Comparison of ENCODE assay signal across 11 cellular contexts in genomic region chrX:25721564-25721963, GRCh38.
A peak's percentile ranks its signal among the peaks of the same experiment; 100 is the strongest.
DNase-seq lines count a peak whose midpoint lies in the region; ATAC-seq and TF ChIP-seq lines count a peak whose summit lies in the region.
"Had no signal": no experiment of that assay in that cellular context is flagged by ENCODE, and none has a peak within 500 bp of the region (broad histone marks: within the 10 kb centered on the region; RNA-seq: fewer than 3 reads in every experiment).

No MANE protein-coding gene starts in this region.

- H3K27me3 Mint-ChIP-seq in activated naive CD4-positive, alpha-beta T cell treated with anti-CD3 and anti-CD28 coated beads for 36 hours (ENCODE audit: low read depth) = no peaks in the 10 kb centered on the region

- H3K4me1 Mint-ChIP-seq in activated naive CD4-positive, alpha-beta T cell treated with anti-CD3 and anti-CD28 coated beads for 36 hours (ENCODE audit: low read depth) = no peaks in the 10 kb centered on the region

- H3F3A ChIP-seq in PC-9 (ENCODE audit: insufficient read depth, low read depth) = no peaks in the 10 kb centered on the region

- H3K9me3 ChIP-seq in A673 (ENCODE audit: low read depth, low read length, poor library complexity, severe bottlenecking) (no peaks in the 10 kb centered on the region), PC-9 (ENCODE audit: insufficient read depth, low read depth) (no peaks in the 10 kb centered on the region)
- H3K9me3 ChIP-seq: SJSA1 had no signal

- POLR2A ChIA-PET in A673 (lab: Charles Lee; ENCODE audit: low non-redundant PET) = no interaction called here
- POLR2A ChIA-PET in PC-9 (lab: Charles Lee; ENCODE audit: unreplicated experiment) = no interaction called here

- no peaks in the 10 kb centered on the region for H3K9me2 ChIP-seq in PC-9 (ENCODE audit: insufficient read depth)

- no peaks in the 10 kb centered on the region for H3K79me2 ChIP-seq in PC-9 (ENCODE audit: low read depth)

- H3K27ac ChIP-seq in A673 (ENCODE audit: low read depth, low read length, poor library complexity, severe bottlenecking) (no peak overlapping the region), PC-9 (no peak overlapping the region), foreskin keratinocyte (no peak overlapping the region)
- H3K27ac ChIP-seq: SJSA1 had no signal

- H2AFZ ChIP-seq in PC-9 = no peak overlapping the region

- no peak overlapping the region for H3K27ac Mint-ChIP-seq in activated naive CD4-positive, alpha-beta T cell treated with anti-CD3 and anti-CD28 coated beads for 36 hours
- H3K27ac Mint-ChIP-seq: activated T-cell treated with anti-CD3 and anti-CD28 coated beads, Interleukin-2, amount 50 U/mL, for 72 hours had no signal

- no peaks in the 10 kb centered on the region for H4K20me1 ChIP-seq in PC-9 (ENCODE audit: insufficient read depth)

- CTCF ChIA-PET in A673 (lab: Charles Lee) = no interaction called here
- CTCF ChIA-PET in PC-9 (lab: Charles Lee) = no interaction called here
- CTCF ChIA-PET in activated naive CD4-positive, alpha-beta T cell treated with anti-CD3 and anti-CD28 coated beads for 36 hours (lab: Charles Lee) = no interaction called here

- no peak overlapping the region for H3K4me3 ChIP-seq in A673 (ENCODE audit: low read depth, low read length, poor library complexity, severe bottlenecking)
- no peak overlapping the region for H3K4me3 ChIP-seq in PC-9
- H3K4me3 ChIP-seq: SJSA1 had no signal

- H3K27me3 ChIP-seq in A673 (replicated peaks; ENCODE audit: insufficient read depth, low read depth, low read length, poor library complexity) (peaks cover 13% of the 10 kb centered on the region), PC-9 (ENCODE audit: insufficient read depth, low read depth) (no peaks in the 10 kb centered on the region), foreskin keratinocyte (no peaks in the 10 kb centered on the region)
- H3K27me3 ChIP-seq: SJSA1 had no signal

- no peaks in the 10 kb centered on the region for H3K9me3 Mint-ChIP-seq in activated naive CD4-positive, alpha-beta T cell treated with anti-CD3 and anti-CD28 coated beads for 36 hours
- H3K9me3 Mint-ChIP-seq: activated T-cell treated with anti-CD3 and anti-CD28 coated beads, Interleukin-2, amount 50 U/mL, for 72 hours had no signal

- no peak overlapping the region for H3K4me2 ChIP-seq in PC-9

- ATAC-seq in foreskin keratinocyte = no peak
- ATAC-seq: activated T-cell treated with anti-CD3 and anti-CD28 coated beads, Interleukin-2, amount 50 U/mL, for 72 hours had no signal

- intact Hi-C loops in A673 (cut with micrococcal nuclease; ENCODE audit: unreplicated experiment) (loop anchor here (1.0 kb wide), 1 partner anchor 248 kb away; no protein-coding TSS in a partner anchor), PC-9 (cut with micrococcal nuclease; ENCODE audit: unreplicated experiment) (no loop called here)
- intact Hi-C loops in activated naive CD4-positive, alpha-beta T cell treated with anti-CD3 and anti-CD28 coated beads for 36 hours (cut with micrococcal nuclease) = no loop called here

- H3K4me3 Mint-ChIP-seq in activated naive CD4-positive, alpha-beta T cell treated with anti-CD3 and anti-CD28 coated beads for 36 hours = no peak overlapping the region
- H3K4me3 Mint-ChIP-seq: activated T-cell treated with anti-CD3 and anti-CD28 coated beads, Interleukin-2, amount 50 U/mL, for 72 hours had no signal

- BruUV-seq in A673 (replicated peaks; lab: Mats Ljungman, UMichigan) = no TSS peak
- BruUV-seq in PC-9 (replicated peaks; lab: Mats Ljungman, UMichigan) = no TSS peak

- peak; percentile 73 for TF ChIP-seq CTCF in A673 (conservative IDR thresholded peaks at IDR 0.05; ENCODE audit: low read depth, low read length)
- TF ChIP-seq CTCF in GM12872 (IDR thresholded peaks at IDR 0.05; ENCODE audit: insufficient read depth, low read depth, low read length) = peak; percentile 21; the same call in 1 of the 3 replicates
- peak; percentile 55 for TF ChIP-seq CTCF in PC-9 (conservative IDR thresholded peaks at IDR 0.05)
- peak; percentile 46 for TF ChIP-seq CTCF in foreskin keratinocyte (conservative IDR thresholded peaks at IDR 0.05)

- no peaks in the 10 kb centered on the region for H3K4me1 ChIP-seq in A673 (ENCODE audit: insufficient read depth, low read length, poor library complexity, severe bottlenecking)
- no peaks in the 10 kb centered on the region for H3K4me1 ChIP-seq in PC-9 (replicated peaks; ENCODE audit: insufficient read depth)
- no peaks in the 10 kb centered on the region for H3K4me1 ChIP-seq in foreskin keratinocyte
- H3K4me1 ChIP-seq: SJSA1 had no signal

- DNase-seq in A673 (ENCODE audit: low spot score) (peak; percentile 39), PC-9 (no peak), foreskin keratinocyte (no peak), SHP77 treated with DMSO at 0.1 percent for 48 hours (lab: John Stamatoyannopoulos, UW) (no peak), NCI-H2227 treated with DMSO at 0.1 percent for 48 hours (lab: John Stamatoyannopoulos, UW) (no peak)
- no peak for DNase-seq in stimulated activated CD4-positive, alpha-beta T cell treated with anti-CD3 and anti-CD28 coated beads, Interleukin-4, amount 100 ng/mL, for 4 hours
- DNase-seq in activated naive CD4-positive, alpha-beta T cell treated with anti-CD3 and anti-CD28 coated beads for 36 hours = no peak
- DNase-seq: activated T-cell treated with anti-CD3 and anti-CD28 coated beads, Interleukin-2, amount 50 U/mL, for 72 hours; EL had no signal

- H3K36me3 ChIP-seq in A673 (ENCODE audit: insufficient read depth, low read length, poor library complexity, severe bottlenecking) (no peaks in the 10 kb centered on the region), PC-9 (ENCODE audit: low read depth) (no peaks in the 10 kb centered on the region)
- H3K36me3 ChIP-seq: SJSA1 had no signal

- no peaks in the 10 kb centered on the region for H3K36me3 Mint-ChIP-seq in activated naive CD4-positive, alpha-beta T cell treated with anti-CD3 and anti-CD28 coated beads for 36 hours (ENCODE audit: low read depth)

Comparison
In these comparisons a context has a peak if more than half of its experiments do, and no peak if none do; other contexts are left out.
1. CTCF ChIP-seq: peak in every context shown above with its lines; median percentile 73 in A673; 55 in PC-9; 46 in foreskin keratinocyte; 21 in GM12872.